9 cellular contexts compared by ENCODE assay signal in the genomic region with DNA sequence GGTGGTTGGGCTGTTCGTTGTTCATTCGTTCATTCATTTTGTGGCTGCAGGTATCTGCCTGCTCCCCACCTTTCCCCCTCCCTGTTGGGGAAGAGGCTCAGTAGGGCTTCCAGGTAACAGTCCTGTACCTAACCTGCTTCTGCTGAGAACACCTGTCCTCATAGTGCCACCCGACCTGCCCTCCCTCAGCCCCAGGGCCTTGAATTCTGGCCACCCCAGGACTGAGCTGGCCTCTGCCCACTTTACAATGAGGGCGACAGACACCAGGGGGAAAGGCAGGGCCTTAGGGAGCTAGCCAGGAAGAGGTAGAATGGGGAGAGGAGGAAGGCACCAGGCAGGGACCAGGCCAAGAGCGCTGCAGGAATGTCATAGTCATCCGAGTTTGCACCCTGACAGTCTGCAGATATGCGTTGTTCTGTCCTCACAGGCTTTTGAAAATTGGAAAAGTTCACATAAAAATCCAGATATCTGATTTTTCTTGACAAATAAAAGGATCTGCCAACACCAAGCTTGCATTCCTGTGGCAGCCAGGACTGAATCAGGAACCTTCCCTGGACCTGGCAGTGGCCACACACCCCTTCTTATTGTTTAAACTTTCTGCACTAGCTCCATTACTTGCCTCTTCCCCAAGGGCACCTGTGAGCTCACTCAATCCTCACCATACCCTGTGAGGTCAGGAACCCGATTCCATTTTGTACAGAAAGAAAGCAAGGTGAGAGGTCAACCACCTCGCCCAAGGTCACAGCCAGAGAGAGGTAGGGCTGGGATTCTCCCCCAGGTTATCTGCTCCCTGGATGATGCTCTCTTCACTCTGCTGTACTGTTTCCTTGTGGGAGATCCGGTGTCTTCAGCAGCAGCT. TPM values are rescaled to one million over a fixed set of nuclear protein-coding genes. Genes with fewer than 3 reads are reported as not detected.
DNase-seq lines count a peak whose midpoint lies in the region; ATAC-seq, FAIRE-seq and TF ChIP-seq lines count a peak whose summit lies in the region.
"Had no signal": no experiment of that assay in that cellular context is flagged by ENCODE, and none has a peak within 500 bp of the region (broad histone marks: within the 10 kb centered on the region; RNA-seq: fewer than 3 reads in every experiment).

No MANE protein-coding gene starts in this region.

- H3K36me3 Mint-ChIP-seq in naive B cell: peaks cover 4 to 6% of the 10 kb centered on the region in 2 donors

- no peak for DNase-seq in heart left ventricle
- no peak for DNase-seq in Right ventricle myocardium inferior (ENCODE audit: missing footprints)
- DNase-seq in H1 (ENCODE audit: low read depth in 1 of 2, low spot score in 2 of 2): no peak
- no peak for DNase-seq in naive B cell
- no peak for DNase-seq in upper lobe of right lung
- no peak for DNase-seq in NCI-H2171 treated with DMSO at 0.1 percent for 48 hours (lab: John Stamatoyannopoulos, UW)
- DNase-seq in NCI-H1694 (lab: John Stamatoyannopoulos, UW): no peak

- no peak overlapping the region for H3K56ac ChIP-seq in H1 (replicated peaks; ENCODE audit: insufficient read length, low read depth, low read length)

- peak overlapping the region; percentile 76; the same call in 1 of the 2 replicates for H3K18ac ChIP-seq in H1 (ENCODE audit: extremely low read depth, low read length)

- H3K4me1 Mint-ChIP-seq in naive B cell: peaks cover 0 to 11% (median 4%) of the 10 kb centered on the region in 3 donors

- H3K9ac ChIP-seq in H1 (replicated peaks in 1 of 4; ENCODE audit: extremely low read depth in 1 of 4, low read depth in 3 of 4, low read length in 3 of 4): peak overlapping the region in 2 of 4 experiments; percentile 31 to 41; a peak in 3 of 7 replicates

- H3K9me3 ChIP-seq in heart left ventricle (peaks cover 0 to 13% (median 0%) of the 10 kb centered on the region in 12 donors), H1 (ENCODE audit: insufficient read depth in 2 of 2, low read depth in 1 of 2, low read length in 1 of 2) (peaks cover 0 to 4% of the 10 kb centered on the region in 2 experiments; a peak in 1 of 4 replicates), upper lobe of right lung (no peaks in the 10 kb centered on the region)

- TF ChIP-seq CTCF in heart left ventricle (IDR thresholded peaks at IDR 0.05) (no peak), H1 (IDR thresholded peaks at IDR 0.05; ENCODE audit: control extremely low read depth in 1 of 3, insufficient read depth in 1 of 3, low read depth in 1 of 3, low read length in 3 of 3) (no peak), upper lobe of right lung (IDR thresholded peaks at IDR 0.05) (no peak)

- no peaks in the 10 kb centered on the region for H3K79me1 ChIP-seq in H1 (ENCODE audit: low read depth, low read length)

- 84 to 93% (median 89%) methylated on average over 9 to 10 of the region's 10 CpGs for WGBS in heart left ventricle, 4 donors
- WGBS in H1 (ENCODE audit: extremely low coverage in 1 of 2, insufficient coverage in 1 of 2, insufficient read length in 1 of 2, insufficient replicate concordance in 2 of 2, low coverage in 1 of 2, low lambda C conversion rate in 2 of 2, missing lambda C conversion rate in 1 of 2), 2 experiments: 81% methylated on average over 10 of the region's 10 CpGs; no CpG with 5 or more reads in 1 of the 2 experiments

- H3K4me2 ChIP-seq in H1 (ENCODE audit: insufficient read depth in 1 of 2, low read depth in 2 of 2, low read length in 2 of 2): peak overlapping the region; percentile 72 to 91

- H4K5ac ChIP-seq in H1 (ENCODE audit: insufficient read length, low read depth, low read length): peak overlapping the region; percentile 58

- H2BK15ac ChIP-seq in H1 (ENCODE audit: low read length): peak overlapping the region; percentile 84; the same call in 1 of the 2 replicates

- H2AK5ac ChIP-seq in H1 (ENCODE audit: low read depth, low read length): no peak overlapping the region

- H2BK5ac ChIP-seq in H1 (ENCODE audit: low read depth, low read length): no peak overlapping the region

- H3K27me3 ChIP-seq in heart left ventricle: no peaks in the 10 kb centered on the region
- H3K27me3 ChIP-seq in H1 (replicated peaks in 1 of 4; ENCODE audit: control insufficient read depth in 3 of 4, extremely low read depth in 1 of 4, insufficient read depth in 3 of 4, low read length in 3 of 4): no peaks in the 10 kb centered on the region; a peak in 1 of 7 replicates
- H3K27me3 ChIP-seq in upper lobe of right lung: no peaks in the 10 kb centered on the region

- no peak overlapping the region for H3K23ac ChIP-seq in H1 (ENCODE audit: insufficient read length)

- no peak overlapping the region for H3K27ac Mint-ChIP-seq in naive B cell

- no peaks in the 10 kb centered on the region for H4K20me1 ChIP-seq in H1 (replicated peaks in 1 of 2; ENCODE audit: control insufficient read depth in 1 of 2, insufficient read depth in 2 of 2, low read length in 2 of 2)

- peak overlapping the region; percentile 73; the same call in 1 of the 2 replicates for H2BK20ac ChIP-seq in H1 (ENCODE audit: low read length)

- peak overlapping the region; percentile 6 for H3K14ac ChIP-seq in H1 (ENCODE audit: insufficient read length)

- peaks cover 5 to 36% (median 36%) of the 10 kb centered on the region in 3 donors for H3K27me3 Mint-ChIP-seq in naive B cell

- no peak for TF ChIP-seq EP300 in H1 (IDR thresholded peaks at IDR 0.05; ENCODE audit: borderline replicate concordance in 1 of 2, low read depth in 2 of 2, low read length in 2 of 2)

- TF ChIP-seq RAD21 in H1 (IDR thresholded peaks at IDR 0.05 in 1 of 2, conservative IDR thresholded peaks at IDR 0.05 in 1 of 2; ENCODE audit: low read depth in 2 of 2, low read length in 2 of 2): no peak

- H3K9me3 Mint-ChIP-seq in naive B cell: peaks cover 0 to 28% (median 5%) of the 10 kb centered on the region in 7 donors

- POLR2A ChIA-PET in H1 (lab: Charles Lee; ENCODE audit: partially characterized antibody): interaction anchor here (0.7 to 5.2 kb wide), 10 partner anchors 8 to 657 kb away, joined by 3 to 63 read pairs (median 4); partner anchors contain the start of genes FOSL2 and MRPL33

- H4K91ac ChIP-seq in H1 (replicated peaks; ENCODE audit: insufficient read length, low read length): peak overlapping the region; percentile 88

- H3K23me2 ChIP-seq in H1 (ENCODE audit: low read depth, low read length): peaks cover 8% of the 10 kb centered on the region; the same call in 1 of the 2 replicates

- intact Hi-C loops in heart left ventricle (cut with DNase I): loop anchor here in 1 of 10 donors (5.0 kb wide), 1 partner anchor 61 kb away; no protein-coding TSS in a partner anchor
- intact Hi-C loops in Right ventricle myocardium inferior (cut with DNase I): no loop called here
- intact Hi-C loops in upper lobe of right lung (cut with DNase I): no loop called here

- no peak for TF ChIP-seq POLR2A in heart left ventricle (IDR thresholded peaks at IDR 0.05)
- TF ChIP-seq POLR2A in H1 (IDR thresholded peaks at IDR 0.05; ENCODE audit: control extremely low read depth in 1 of 2, low read depth in 2 of 2, low read length in 2 of 2): no peak

- H3K4me3 ChIP-seq in heart left ventricle (peak overlapping the region in 10 of 12 donors; percentile 45 to 68 (median 58)), H1 (ENCODE audit: extremely low read depth in 1 of 4, insufficient read depth in 2 of 4, low read depth in 3 of 4, low read length in 4 of 4) (peak overlapping the region in 2 of 4 experiments; percentile 58 to 65; a peak in 4 of 8 replicates), upper lobe of right lung (peak overlapping the region; percentile 51)

- H3K79me2 ChIP-seq in H1 (ENCODE audit: control insufficient read depth in 1 of 2, insufficient read depth in 2 of 2, low read length in 2 of 2): no peaks in the 10 kb centered on the region

- H2BK12ac ChIP-seq in H1 (ENCODE audit: low read depth, low read length): peak overlapping the region; percentile 35; the same call in 1 of the 2 replicates

- CTCF ChIA-PET in H1 (lab: Charles Lee; ENCODE audit: partially characterized antibody): interaction anchor here (0.6 to 2.0 kb wide), 6 partner anchors 13 to 660 kb away, joined by 3 to 12 read pairs (median 4); no protein-coding TSS in a partner anchor

- peak overlapping the region; percentile 30 for H3K4ac ChIP-seq in H1 (replicated peaks; ENCODE audit: insufficient read length, low read depth, low read length)

- H2AFZ ChIP-seq in H1 (ENCODE audit: low read length): peak overlapping the region; percentile 54; the same call in 1 of the 2 replicates

- peak overlapping the region; percentile 60 to 94 (median 86) for H3K27ac ChIP-seq in heart left ventricle
- H3K27ac ChIP-seq in H1 (ENCODE audit: low read depth, low read length): peak overlapping the region; percentile 54; the same call in 1 of the 2 replicates
- H3K27ac ChIP-seq in upper lobe of right lung: peak overlapping the region; percentile 82
- H3K27ac ChIP-seq: VCaP had no signal

- H2BK120ac ChIP-seq in H1 (replicated peaks; ENCODE audit: low read depth, low read length): peak overlapping the region; percentile 82

- H3K36me3 ChIP-seq in heart left ventricle (no peaks in the 10 kb centered on the region), H1 (ENCODE audit: control insufficient read depth in 2 of 4, insufficient read depth in 4 of 4, low read length in 3 of 4) (no peaks in the 10 kb centered on the region), upper lobe of right lung (no peaks in the 10 kb centered on the region)

- H3K4me1 ChIP-seq in heart left ventricle: peaks cover 7 to 39% (median 28%) of the 10 kb centered on the region in 12 donors
- peaks cover 5 to 12% (median 7%) of the 10 kb centered on the region in 4 experiments for H3K4me1 ChIP-seq in H1 (replicated peaks in 1 of 4; ENCODE audit: control insufficient read depth in 3 of 4, insufficient read depth in 4 of 4, low read length in 3 of 4)
- H3K4me1 ChIP-seq in upper lobe of right lung: peaks cover 36% of the 10 kb centered on the region

- ATAC-seq in heart left ventricle: no peak
- ATAC-seq in Right ventricle myocardium inferior: no peak
- ATAC-seq in naive B cell (ENCODE audit: low read depth in 2 of 2): no peak
- ATAC-seq in upper lobe of right lung: no peak
- no peak for ATAC-seq in HG03565 (IDR thresholded peaks at IDR 0.05; ENCODE audit: unreplicated experiment)

- peak overlapping the region; percentile 90 for H4K8ac ChIP-seq in H1 (ENCODE audit: extremely low read depth, insufficient read depth, low read length)

- FAIRE-seq in H1 (lab: Jason Lieb, UNC): no peak

- peak overlapping the region in 7 of 8 donors; percentile 33 to 73 (median 58) for H3K4me3 Mint-ChIP-seq in naive B cell

RNA-seq across cellular contexts. Expression of gene MRPL33, which starts 35.3 kb away (rescaled TPM):
- total RNA-seq in heart left ventricle (100 to 1,000 TPM; 163 to 503 (median 305) TPM), Right ventricle myocardium inferior (360 TPM), upper lobe of right lung (79.4 TPM)
- polyA plus RNA-seq in heart left ventricle (100 to 1,000 TPM; 177 to 901 TPM), H1 (2011; rRNA removed) (9.5 and 24.3 TPM in 2 replicates), naive B cell (ENCODE audit: low read depth in 6 of 6) (100 to 1,000 TPM; 165 to 215 (median 182) TPM)
- total RNA-seq in H1 (2021; fragmentation: NEBNext Ultra II Directional; extraction: Animal tissue kit (Norgen Biotek cat#: 25700)): 62.9 and 68.9 TPM in 2 replicates
- 53.0 TPM for polyA plus RNA-seq in H1 (2011; cell fraction: cytosol; rRNA removed)
- polyA plus RNA-seq in H1 (2011; cell fraction: nucleus; rRNA removed): 5.7 TPM
- polyA plus RNA-seq in H1 (2012, experiment 1 of 2): 75.9 to 163 TPM (median 88.1 TPM) in 4 replicates
- 88.7 TPM for polyA plus RNA-seq in H1 (2012, experiment 2 of 2)
- polyA plus RNA-seq in H1 (2013, experiment 1 of 2): 406 TPM
- 395 TPM for polyA plus RNA-seq in H1 (2013, experiment 2 of 2)
- 3.6 and 6.1 TPM in 2 replicates for polyA minus RNA-seq in H1 (2011; rRNA and poly(A)+ RNA removed)
- 8.7 TPM for polyA minus RNA-seq in H1 (2011; cell fraction: cytosol; rRNA and poly(A)+ RNA removed)
- polyA minus RNA-seq in H1 (2011; cell fraction: nucleus; rRNA and poly(A)+ RNA removed): 6.3 TPM
